Comparison of ENCODE assay signal across 9 cellular contexts in genomic region chr17:3755335-3756030, GRCh38. TPM values are rescaled to one million over a fixed set of nuclear protein-coding genes. Genes with fewer than 3 reads are reported as not detected.
DNase-seq lines count a peak whose midpoint lies in the region; ATAC-seq and TF ChIP-seq lines count a peak whose summit lies in the region.
"Had no signal": no experiment of that assay in that cellular context is flagged by ENCODE, and none has a peak within 500 bp of the region (broad histone marks: within the 10 kb centered on the region; RNA-seq: fewer than 3 reads in every experiment).

No MANE protein-coding gene starts in this region.

- peaks cover 11% of the 10 kb centered on the region for H3K4me1 ChIP-seq in PC-9 (replicated peaks; ENCODE audit: insufficient read depth)
- H3K4me1 ChIP-seq in hepatocyte (ENCODE audit: insufficient read depth), result no peaks in the 10 kb centered on the region

- H3K9me2 ChIP-seq in PC-9 (ENCODE audit: insufficient read depth) (no peaks in the 10 kb centered on the region), hepatocyte (replicated peaks; ENCODE audit: insufficient read depth) (no peaks in the 10 kb centered on the region)

- H3K27me3 ChIP-seq in PC-9 (ENCODE audit: insufficient read depth, low read depth) (no peaks in the 10 kb centered on the region), hepatocyte (no peaks in the 10 kb centered on the region)

- DNase-seq in DMS53 (lab: John Stamatoyannopoulos, UW) (peak; percentile 78), DMS53 treated with DMSO at 0.1 percent for 48 hours (lab: John Stamatoyannopoulos, UW; ENCODE audit: unreplicated experiment) (no peak), PC-9 (peak in 1 of 2 experiments; percentile 34), hepatocyte (ENCODE audit: low spot score) (no peak), NCI-H2081 treated with DMSO at 0.1 percent for 48 hours (lab: John Stamatoyannopoulos, UW) (no peak)
- DNase-seq in activated CD4-positive, alpha-beta T cell treated with anti-CD3 and anti-CD28 coated beads, Interleukin-2, amount 50 U/mL, for 1 hour, result no peak

- H3K79me2 ChIP-seq in PC-9 (ENCODE audit: low read depth) (0 out of 2 replicates have a peak, but pooled peaks cover 4% of the 10 kb centered on the region), hepatocyte (no peaks in the 10 kb centered on the region)

- WGBS in hepatocyte (ENCODE audit: low lambda C conversion rate, missing lambda C conversion rate), result 50% methylated on average over 20 of the region's 20 CpGs

- CTCF ChIA-PET in PC-9 (lab: Charles Lee), result interaction anchor here (0.6 to 1.1 kb wide), 5 partner anchors 18 to 750 kb away, joined by 5 to 18 read pairs (median 10); partner anchors contain the start of genes NCBP3 and P2RX5

- H3K9me3 ChIP-seq in PC-9 (ENCODE audit: insufficient read depth, low read depth) (no peaks in the 10 kb centered on the region; the same call in 1 of the 2 replicates), hepatocyte (ENCODE audit: low read depth) (no peaks in the 10 kb centered on the region)

- 0 out of 2 replicates have a peak, but pooled peaks cover 3% of the 10 kb centered on the region for H3F3A ChIP-seq in PC-9 (ENCODE audit: insufficient read depth, low read depth)

- H3K4me2 ChIP-seq in PC-9 (peak overlapping the region; percentile 92), hepatocyte (peak overlapping the region; percentile 93)

- POLR2A ChIA-PET in PC-9 (lab: Charles Lee; ENCODE audit: unreplicated experiment), result interaction anchor here (0.6 to 1.6 kb wide), 4 partner anchors 88 to 380 kb away, joined by 3 to 30 read pairs (median 12); no protein-coding TSS in a partner anchor

- H3K36me3 ChIP-seq in PC-9 (ENCODE audit: low read depth) (no peaks in the 10 kb centered on the region), hepatocyte (replicated peaks; ENCODE audit: insufficient read depth, low read depth) (no peaks in the 10 kb centered on the region)

- BruUV-seq in PC-9 (replicated peaks; lab: Mats Ljungman, UMichigan), result TSS peak; percentile 89

- no peaks in the 10 kb centered on the region for H4K20me1 ChIP-seq in PC-9 (ENCODE audit: insufficient read depth)
- H4K20me1 ChIP-seq in hepatocyte (ENCODE audit: insufficient read depth, poor library complexity, severe bottlenecking), result no peaks in the 10 kb centered on the region

- H3K4me3 ChIP-seq in PC-9 (peak overlapping the region; percentile 94), hepatocyte (peak overlapping the region; percentile 61), skin epidermis (peak overlapping the region; percentile 20 to 54 (median 29))
- H3K4me3 ChIP-seq: SK-N-MC had no signal

- H2AFZ ChIP-seq in PC-9, result peak overlapping the region; percentile 98
- H2AFZ ChIP-seq in hepatocyte, result peak overlapping the region; percentile 99

- ATAC-seq in HG03565 (IDR thresholded peaks at IDR 0.05; ENCODE audit: unreplicated experiment), result no peak

- intact Hi-C loops in PC-9 (cut with micrococcal nuclease; ENCODE audit: unreplicated experiment), result loop anchor here (2.0 kb wide), 1 partner anchor 87 kb away; the partner anchor contains the start of genes EMC6 and TAX1BP3

- TF ChIP-seq CTCF in PC-9 (conservative IDR thresholded peaks at IDR 0.05), result no peak
- no peak for TF ChIP-seq CTCF in hepatocyte (IDR thresholded peaks at IDR 0.05; ENCODE audit: poor library complexity)

- peak overlapping the region; percentile 43 for H3K27ac ChIP-seq in PC-9
- H3K27ac ChIP-seq in hepatocyte, result peak overlapping the region; percentile 93
- peak overlapping the region in 18 of 21 experiments; percentile 18 to 85 (median 72) for H3K27ac ChIP-seq in skin epidermis
- H3K27ac ChIP-seq: SK-N-MC had no signal

RNA-seq across cellular contexts. Expression of gene HASPIN, which starts 31.8 kb away (rescaled TPM):
- 25.1 and 26.8 TPM in 2 replicates for total RNA-seq in PC-9 (2021)
- 1.3 and 1.5 TPM in 2 replicates for total RNA-seq in hepatocyte
- polyA plus RNA-seq in hepatocyte, result 0.54 and 1.1 TPM in 2 replicates

RNA-seq across cellular contexts. Expression of gene ITGAE, which starts 45.5 kb away (rescaled TPM):
- total RNA-seq in PC-9 (2021) (48.7 and 52.8 TPM in 2 replicates), hepatocyte (28.1 and 46.7 TPM in 2 replicates)
- 53.0 and 77.0 TPM in 2 replicates for polyA plus RNA-seq in hepatocyte

RNA-seq across cellular contexts. Expression of gene P2RX5, which starts 59.5 kb away (rescaled TPM):
- total RNA-seq in PC-9 (2021), result 15.0 and 18.3 TPM in 2 replicates
- total RNA-seq in hepatocyte, result 0.36 TPM in 1 of 2 replicates, not detected in the other
- polyA plus RNA-seq in hepatocyte, result 0.32 TPM in 1 of 2 replicates, not detected in the other

Comparison
In these comparisons a context has a peak if more than half of its experiments do, and no peak if none do; other contexts are left out.
1. H3K27ac ChIP-seq: peak in every context shown above with its lines; median percentile 93 in hepatocyte; 72 in skin epidermis; 43 in PC-9.
2. H3K4me3 ChIP-seq: peak in every context shown above with its lines; median percentile 94 in PC-9; 61 in hepatocyte; 29 in skin epidermis.
3. RNA of gene HASPIN, which starts 31.8 kb away (total RNA-seq): 25.1 to 26.8 TPM in PC-9; 1.3 to 1.5 TPM in hepatocyte; every median in the first group is over 10 times any median in the second.
4. RNA of gene P2RX5, which starts 59.5 kb away (total RNA-seq): 15.0 to 18.3 TPM in PC-9; 0.36 TPM in hepatocyte; every median in the first group is over 10 times any median in the second.